In genomic region chr10:63630928-63631685, GRCh38 we compare ENCODE assay signal across 8 cellular contexts.
A peak's percentile ranks its signal among the peaks of the same experiment; 100 is the strongest.
DNase-seq lines count a peak whose midpoint lies in the region; ATAC-seq and TF ChIP-seq lines count a peak whose summit lies in the region.

No MANE protein-coding gene starts in this region.

- no peaks in the 10 kb centered on the region for H3K27me3 ChIP-seq in HAP-1 (ENCODE audit: low read depth)
- no peaks in the 10 kb centered on the region for H3K27me3 ChIP-seq in foreskin keratinocyte
- no peaks in the 10 kb centered on the region for H3K27me3 ChIP-seq in sigmoid colon

- peaks cover 18% of the 10 kb centered on the region for H3K27me3 Mint-ChIP-seq in T-helper 2 cell treated with Interferon-gamma antibody and Interleukin-4, amounts not matched to agents 5 μg/mL and 100 μg/mL, for 36 hours (ENCODE audit: low read depth)

- TF ChIP-seq CTCF in foreskin keratinocyte (conservative IDR thresholded peaks at IDR 0.05): no peak
- TF ChIP-seq CTCF in sigmoid colon (IDR thresholded peaks at IDR 0.05): no peak

- peak overlapping the region; percentile 47 for H3K4me3 ChIP-seq in HAP-1
- peak overlapping the region; percentile 49 to 65 (median 57) for H3K4me3 ChIP-seq in sigmoid colon

- H3K4me1 ChIP-seq in HAP-1: peaks cover 19% of the 10 kb centered on the region
- peaks cover 22% of the 10 kb centered on the region for H3K4me1 ChIP-seq in foreskin keratinocyte
- peaks cover 0 to 36% (median 28%) of the 10 kb centered on the region in 4 donors for H3K4me1 ChIP-seq in sigmoid colon

- ATAC-seq in foreskin keratinocyte: no peak
- ATAC-seq in HG03520 (IDR thresholded peaks at IDR 0.05; ENCODE audit: unreplicated experiment): no peak

- H3K27ac ChIP-seq in foreskin keratinocyte: peak overlapping the region; percentile 90
- H3K27ac ChIP-seq in sigmoid colon: peak overlapping the region; percentile 95 to 98 (median 98)

- in situ Hi-C loops in HAP-1 (cut with MboI; ENCODE audit: low sequenced_read_pairs): loop anchor here (10.0 kb wide), 1 partner anchor 94 kb away; no protein-coding TSS in a partner anchor

- H3K4me1 Mint-ChIP-seq in T-helper 2 cell treated with Interferon-gamma antibody and Interleukin-4, amounts not matched to agents 5 μg/mL and 100 μg/mL, for 36 hours (ENCODE audit: low read depth): peaks cover 45% of the 10 kb centered on the region

- TF ChIP-seq EP300 in sigmoid colon (IDR thresholded peaks at IDR 0.05): no peak

- H3K4me3 Mint-ChIP-seq in T-helper 2 cell treated with Interferon-gamma antibody and Interleukin-4, amounts not matched to agents 5 μg/mL and 100 μg/mL, for 36 hours: peak overlapping the region; percentile 92

- H3K9me3 ChIP-seq in HAP-1: no peaks in the 10 kb centered on the region
- no peaks in the 10 kb centered on the region for H3K9me3 ChIP-seq in sigmoid colon

- DNase-seq in HAP-1 (ENCODE audit: low spot score in 2 of 2) (no peak), foreskin keratinocyte (no peak), sigmoid colon (no peak), iPS-NIHi11 (ENCODE audit: low spot score) (no peak), NCI-H524 treated with DMSO at 0.1 percent for 48 hours (lab: John Stamatoyannopoulos, UW) (no peak), islet precursor cell (no peak)
- no peak for DNase-seq in T-helper 2 cell treated with Interferon-gamma antibody and Interleukin-4, amounts not matched to agents 5 μg/mL and 100 μg/mL, for 36 hours (ENCODE audit: low spot score)

- TF ChIP-seq POLR2A in sigmoid colon (IDR thresholded peaks at IDR 0.05): no peak

- intact Hi-C loops in sigmoid colon (cut with DNase I): loop anchor here (2.0 to 10.0 kb wide), 5 partner anchors 82 to 1586 kb away; partner anchors contain the start of gene ADO

- peak overlapping the region; percentile 77 for H3K27ac Mint-ChIP-seq in T-helper 2 cell treated with Interferon-gamma antibody and Interleukin-4, amounts not matched to agents 5 μg/mL and 100 μg/mL, for 36 hours

- no peaks in the 10 kb centered on the region for H3K36me3 Mint-ChIP-seq in T-helper 2 cell treated with Interferon-gamma antibody and Interleukin-4, amounts not matched to agents 5 μg/mL and 100 μg/mL, for 36 hours (ENCODE audit: low read depth)

- H3K9me3 Mint-ChIP-seq in T-helper 2 cell treated with Interferon-gamma antibody and Interleukin-4, amounts not matched to agents 5 μg/mL and 100 μg/mL, for 36 hours: no peaks in the 10 kb centered on the region

- no peaks in the 10 kb centered on the region for H3K36me3 ChIP-seq in HAP-1 (replicated peaks)
- H3K36me3 ChIP-seq in sigmoid colon: no peaks in the 10 kb centered on the region

- 15 to 21% methylated on average over 20 of the region's 20 CpGs for WGBS in sigmoid colon, 2 donors
